ENCODE assay signal across 7 cellular contexts in the genomic region with DNA sequence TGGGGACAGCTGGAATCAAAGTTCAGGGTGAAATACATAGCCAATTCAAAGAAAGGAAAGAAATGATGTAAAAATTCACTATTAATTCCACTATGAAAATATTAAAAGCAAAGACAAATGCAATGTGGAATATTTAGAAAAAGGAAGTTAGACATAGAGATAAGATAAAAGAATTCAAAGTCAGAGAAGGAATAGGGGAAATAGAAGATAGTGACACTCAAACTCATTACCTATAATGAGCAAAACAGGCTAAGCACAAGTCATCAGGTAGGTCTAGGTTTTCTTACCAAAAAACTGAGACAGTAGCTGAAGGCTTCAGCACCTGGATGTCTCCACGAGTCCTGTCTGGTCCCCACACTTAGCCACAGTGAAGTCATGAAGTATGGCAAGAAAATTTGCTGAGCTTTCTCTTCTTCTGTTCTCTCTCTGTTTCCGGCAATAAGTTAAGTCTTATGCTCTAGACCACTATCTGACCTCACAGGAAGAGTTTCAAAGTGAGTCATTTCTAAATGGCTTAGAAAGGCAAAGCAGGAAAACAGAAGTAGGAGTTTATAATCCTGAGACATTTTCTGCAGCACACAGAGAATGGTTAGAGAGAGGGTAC. TPM values are rescaled to one million over a fixed set of nuclear protein-coding genes. Genes with fewer than 3 reads are reported as not detected.
DNase-seq lines count a peak whose midpoint lies in the region; ATAC-seq and TF ChIP-seq lines count a peak whose summit lies in the region.

A gene (minus strand): TSS at position 369 of the 604 bp plus-strand sequence. CDS start 6,174 bp downstream, outside the sequence.

- DNase-seq in KBM-7 (peak; percentile 86), fibroblast of peridontal ligament (ENCODE audit: extremely low read depth) (peak; percentile 58), pulmonary artery endothelial cell (ENCODE audit: low read depth, low spot score) (peak; percentile 58), NCI-H510A (lab: John Stamatoyannopoulos, UW) (no peak), testis (no peak)
- DNase-seq in activated CD4-positive, alpha-beta T cell treated with anti-CD3 and anti-CD28 coated beads, Interleukin-2, amount 50 U/mL, for 4 hours, result peak; percentile 21 to 25

- no peaks in the 10 kb centered on the region for H3K4me1 ChIP-seq in testis

- H3K9me3 ChIP-seq in testis, result no peaks in the 10 kb centered on the region

- TF ChIP-seq CTCF in testis (IDR thresholded peaks at IDR 0.05), result no peak

- no peaks in the 10 kb centered on the region for H3K27me3 ChIP-seq in testis

- peak; percentile 55 for ATAC-seq in GM19455 (IDR thresholded peaks at IDR 0.05; ENCODE audit: unreplicated experiment)

- H3K36me3 ChIP-seq in testis (ENCODE audit: low read depth, missing control alignments), result no peaks in the 10 kb centered on the region

- peak within 1 kb of the TSS in 1 of 2 donors; percentile 44 for H3K27ac ChIP-seq in testis

- peak within 1 kb of the TSS in 1 of 2 donors; percentile 15 for H3K4me3 ChIP-seq in testis

- in situ Hi-C loops in KBM-7 (cut with MboI; ENCODE audit: low pct_unique_long_range_greater_than_20kb, low sequenced_read_pairs), result no loop called here

- WGBS in testis, 2 donors, result 56 to 82% methylated on average over 2 of the region's 2 CpGs

- TF ChIP-seq POLR2A in testis (IDR thresholded peaks at IDR 0.05), result no peak

- intact Hi-C loops in testis (cut with DNase I; ENCODE audit: low total_unique reads), result no loop called here

RNA-seq across cellular contexts. Expression of the gene that starts here (rescaled TPM):
- total RNA-seq in pulmonary artery endothelial cell (0.26 and 0.28 TPM in 2 replicates), testis (1 to 10 TPM; 1.9 to 2.8 TPM)
- 9.5 TPM for polyA plus RNA-seq in testis (ENCODE audit: insufficient read depth, low read depth, low replicate concordance)

Comparison
In these comparisons a context has a peak if more than half of its experiments do, and no peak if none do; other contexts are left out.
1. Peak in DNase-seq in pulmonary artery endothelial cell; RNA of the gene not detected or under 1 TPM.
2. DNase-seq: peak in KBM-7 (single experiment), activated CD4-positive, alpha-beta T cell treated with anti-CD3 and anti-CD28 coated beads, Interleukin-2, amount 50 U/mL, for 4 hours (2 of 2) and fibroblast of peridontal ligament (single experiment); none in NCI-H510A (single experiment) and testis (single experiment).